In genomic region chr15:72304596-72304995, GRCh38 we compare ENCODE assay signal across 16 cellular contexts. TPM values are rescaled to one million over a fixed set of nuclear protein-coding genes. Genes with fewer than 3 reads are reported as not detected.
DNase-seq lines count a peak whose midpoint lies in the region; ATAC-seq lines count a peak whose summit lies in the region.
"Had no signal": no experiment of that assay in that cellular context is flagged by ENCODE, and none has a peak within 500 bp of the region (broad histone marks: within the 10 kb centered on the region; RNA-seq: fewer than 3 reads in every experiment).

No MANE protein-coding gene starts in this region.

- no peak overlapping the region for H3K4ac ChIP-seq in mesenchymal stem cell (ENCODE audit: low read depth in 1 of 2, low read length in 2 of 2)

- H3K4me1 ChIP-seq in adipocyte (ENCODE audit: control insufficient read depth, insufficient read depth, low read length) (peaks cover 17% of the 10 kb centered on the region), mesenchymal stem cell (ENCODE audit: control insufficient read depth, insufficient read depth, low read depth, low read length) (peaks cover 3% of the 10 kb centered on the region)

- no peak overlapping the region for H3K23ac ChIP-seq in mesenchymal stem cell (ENCODE audit: low read length in 2 of 2)

- no peak overlapping the region for H2BK12ac ChIP-seq in mesenchymal stem cell (ENCODE audit: low read length in 2 of 2)

- no peak overlapping the region for H3K27ac Mint-ChIP-seq in activated CD8-positive, alpha-beta memory T cell treated with anti-CD3 and anti-CD28 coated beads, Interleukin-2, amount 10 ng/mL, durations not matched to agents 7 days and 5 days
- H3K27ac Mint-ChIP-seq: GM23338, H9 had no signal

- peak overlapping the region; percentile 65 for H3K9ac ChIP-seq in adipocyte (ENCODE audit: low read length)
- peak overlapping the region; percentile 61 for H3K9ac ChIP-seq in mesenchymal stem cell (ENCODE audit: low read length)
- H3K9ac ChIP-seq: BLaER1 had no signal

- CTCF ChIA-PET in activated CD8-positive, alpha-beta memory T cell treated with anti-CD3 and anti-CD28 coated beads, Interleukin-2, amount 10 ng/mL, durations not matched to agents 7 days and 5 days (lab: Charles Lee): interaction anchor here (1.0 kb wide), 1 partner anchor 108 kb away, joined by 3 read pairs; no protein-coding TSS in a partner anchor

- no peak overlapping the region for H4K91ac ChIP-seq in mesenchymal stem cell (ENCODE audit: low read length)

- no peak overlapping the region for H3K4me3 Mint-ChIP-seq in activated CD8-positive, alpha-beta memory T cell treated with anti-CD3 and anti-CD28 coated beads, Interleukin-2, amount 10 ng/mL, durations not matched to agents 7 days and 5 days
- H3K4me3 Mint-ChIP-seq: CD8-positive, alpha-beta memory T cell; GM23338; H9 had no signal

- no peak overlapping the region for H3K4me2 ChIP-seq in mesenchymal stem cell (ENCODE audit: low read length, poor library complexity, severe bottlenecking)
- H3K4me2 ChIP-seq: BLaER1, GM23338 had no signal

- no peaks in the 10 kb centered on the region for H3K27me3 Mint-ChIP-seq in activated CD8-positive, alpha-beta memory T cell treated with anti-CD3 and anti-CD28 coated beads, Interleukin-2, amount 10 ng/mL, durations not matched to agents 7 days and 5 days
- H3K27me3 Mint-ChIP-seq: CD8-positive, alpha-beta memory T cell had no signal

- 77% methylated on average over 7 of the region's 7 CpGs for WGBS in mesenchymal stem cell

- H3K27me3 ChIP-seq in adipocyte (replicated peaks; ENCODE audit: control insufficient read depth, insufficient read depth, low read length) (no peaks in the 10 kb centered on the region), mesenchymal stem cell (ENCODE audit: control insufficient read depth in 1 of 2, insufficient read depth in 1 of 2, low read length in 2 of 2) (peaks cover 0 to 22% of the 10 kb centered on the region in 2 experiments)
- H3K27me3 ChIP-seq: BLaER1 had no signal

- peaks cover 8% of the 10 kb centered on the region for H3K4me1 Mint-ChIP-seq in activated CD8-positive, alpha-beta memory T cell treated with anti-CD3 and anti-CD28 coated beads, Interleukin-2, amount 10 ng/mL, durations not matched to agents 7 days and 5 days
- H3K4me1 Mint-ChIP-seq: GM23338, H9 had no signal

- DNase-seq in activated CD8-positive, alpha-beta memory T cell treated with anti-CD3 and anti-CD28 coated beads, Interleukin-2, amount 10 ng/mL, durations not matched to agents 7 days and 5 days: peak; percentile 27
- no peak for DNase-seq in activated CD8-positive, alpha-beta memory T cell treated with anti-CD3 and anti-CD28 coated beads, Interleukin-2, amount 50 U/mL, for 4 hours
- DNase-seq in adipocyte (ENCODE audit: low read depth) (no peak), mesenchymal stem cell (no peak), sciatic nerve (ENCODE audit: low spot score) (peak; percentile 41), SHP77 (lab: John Stamatoyannopoulos, UW) (no peak)
- DNase-seq in activated naive CD4-positive, alpha-beta T cell (lab: John Stamatoyannopoulos, UW): no peak
- DNase-seq: AML-193; CD8-positive, alpha-beta memory T cell; DMS53; H9 had no signal

- no peaks in the 10 kb centered on the region for H3K36me3 Mint-ChIP-seq in activated CD8-positive, alpha-beta memory T cell treated with anti-CD3 and anti-CD28 coated beads, Interleukin-2, amount 10 ng/mL, durations not matched to agents 7 days and 5 days

- no peaks in the 10 kb centered on the region for H3K9me3 Mint-ChIP-seq in activated CD8-positive, alpha-beta memory T cell treated with anti-CD3 and anti-CD28 coated beads, Interleukin-2, amount 10 ng/mL, durations not matched to agents 7 days and 5 days (ENCODE audit: low read depth)
- H3K9me3 Mint-ChIP-seq: CD8-positive, alpha-beta memory T cell; GM23338; H9 had no signal

- no peak overlapping the region for H3K4me3 ChIP-seq in adipocyte (ENCODE audit: low read length)
- no peak overlapping the region for H3K4me3 ChIP-seq in mesenchymal stem cell (ENCODE audit: insufficient read depth in 1 of 2, low read depth in 1 of 2, low read length in 2 of 2)
- H3K4me3 ChIP-seq: BLaER1, GM23338 had no signal

- H3K27ac ChIP-seq in mesenchymal stem cell (ENCODE audit: low read length, poor library complexity, severe bottlenecking): no peak overlapping the region
- H3K27ac ChIP-seq: 22Rv1, BLaER1 had no signal

- H2AK5ac ChIP-seq in mesenchymal stem cell (ENCODE audit: low read length, severe bottlenecking): no peak overlapping the region

- no peaks in the 10 kb centered on the region for H3K79me1 ChIP-seq in mesenchymal stem cell (replicated peaks; ENCODE audit: low read length, poor library complexity, severe bottlenecking)

- H2BK120ac ChIP-seq in mesenchymal stem cell (ENCODE audit: low read depth, low read length): no peak overlapping the region

- H3K9me3 ChIP-seq in adipocyte (ENCODE audit: control insufficient read depth, low read length) (no peaks in the 10 kb centered on the region), mesenchymal stem cell (ENCODE audit: control insufficient read depth, low read length) (no peaks in the 10 kb centered on the region)
- H3K9me3 ChIP-seq: BLaER1 had no signal

- no peak overlapping the region for H2BK5ac ChIP-seq in mesenchymal stem cell (ENCODE audit: low read depth, low read length, poor library complexity, severe bottlenecking)

- H3K14ac ChIP-seq in mesenchymal stem cell (ENCODE audit: low read length in 2 of 2): no peak overlapping the region

- H2BK15ac ChIP-seq in mesenchymal stem cell (ENCODE audit: low read depth, poor library complexity, severe bottlenecking): no peak overlapping the region

- no peak for ATAC-seq in activated CD8-positive, alpha-beta memory T cell treated with anti-CD3 and anti-CD28 coated beads, Interleukin-2, amount 10 ng/mL, durations not matched to agents 7 days and 5 days
- no peak for ATAC-seq in sciatic nerve
- no peak for ATAC-seq in GM21367 (IDR thresholded peaks at IDR 0.05; ENCODE audit: unreplicated experiment)
- ATAC-seq: GM23338 had no signal

- no peaks in the 10 kb centered on the region for H3K36me3 ChIP-seq in adipocyte (ENCODE audit: control insufficient read depth, insufficient read depth, low read length, severe bottlenecking)
- H3K36me3 ChIP-seq in mesenchymal stem cell (ENCODE audit: control insufficient read depth in 1 of 2, insufficient read depth in 2 of 2, low read depth in 1 of 2, low read length in 2 of 2): peaks cover 0 to 3% of the 10 kb centered on the region in 2 experiments
- H3K36me3 ChIP-seq: BLaER1 had no signal

- intact Hi-C loops in sciatic nerve (cut with DNase I): no loop called here

- H4K8ac ChIP-seq in mesenchymal stem cell (ENCODE audit: low read length): no peak overlapping the region

- no peak overlapping the region for H3K18ac ChIP-seq in mesenchymal stem cell (ENCODE audit: low read depth in 1 of 2, low read length in 2 of 2)

- no peak overlapping the region for H2AFZ ChIP-seq in mesenchymal stem cell (ENCODE audit: low read depth, low read length)
- H2AFZ ChIP-seq: GM23338 had no signal

RNA-seq across cellular contexts. Expression of gene CELF6, which starts 15.4 kb away (rescaled TPM):
- total RNA-seq in activated CD8-positive, alpha-beta memory T cell treated with anti-CD3 and anti-CD28 coated beads, Interleukin-2, amount 10 ng/mL, durations not matched to agents 7 days and 5 days: under 1 TPM; 0.29 to 0.33 TPM
- 0.25 TPM for polyA plus RNA-seq in mesenchymal stem cell (2013, experiment 1 of 2)
- polyA plus RNA-seq in mesenchymal stem cell (2013, experiment 2 of 2): 0.41 TPM
- total RNA-seq in sciatic nerve: 3.3 TPM
- total RNA-seq: A673 had no signal
- polyA plus RNA-seq: CD8-positive, alpha-beta memory T cell; GM23338 had no signal

RNA-seq across cellular contexts. Expression of gene PARP6, which starts 32.2 kb away (rescaled TPM):
- total RNA-seq in activated CD8-positive, alpha-beta memory T cell treated with anti-CD3 and anti-CD28 coated beads, Interleukin-2, amount 10 ng/mL, durations not matched to agents 7 days and 5 days: 10 to 100 TPM; 55.5 to 66.6 TPM
- polyA plus RNA-seq in mesenchymal stem cell (2013, experiment 1 of 2): 35.6 TPM
- 36.7 TPM for polyA plus RNA-seq in mesenchymal stem cell (2013, experiment 2 of 2)
- 113 TPM for total RNA-seq in sciatic nerve

Comparison
In these comparisons a context has a peak if more than half of its experiments do, and no peak if none do; other contexts are left out.
1. DNase-seq: peak in activated CD8-positive, alpha-beta memory T cell treated with anti-CD3 and anti-CD28 coated beads, Interleukin-2, amount 10 ng/mL, durations not matched to agents 7 days and 5 days (single experiment) and sciatic nerve (single experiment); none in activated CD8-positive, alpha-beta memory T cell treated with anti-CD3 and anti-CD28 coated beads, Interleukin-2, amount 50 U/mL, for 4 hours (single experiment), adipocyte (single experiment), mesenchymal stem cell (single experiment), SHP77 (0 of 2) and activated naive CD4-positive, alpha-beta T cell (0 of 4).